17 cellular contexts compared by ENCODE assay signal in genomic region chr18:41576643-41577042, GRCh38.
DNase-seq lines count a peak whose midpoint lies in the region; ATAC-seq, FAIRE-seq and TF ChIP-seq lines count a peak whose summit lies in the region.
"Had no signal": no experiment of that assay in that cellular context is flagged by ENCODE, and none has a peak within 500 bp of the region (broad histone marks: within the 10 kb centered on the region; RNA-seq: fewer than 3 reads in every experiment).

No MANE protein-coding gene starts in this region.

- DNase-seq in HEK293T (ENCODE audit: extremely low spot score) (peak; percentile 5), NCI-H2227 treated with DMSO at 0.1 percent for 48 hours (lab: John Stamatoyannopoulos, UW) (peak; percentile 41), iPS-NIHi11 (ENCODE audit: low spot score) (peak; percentile 11), T-helper 9 cell (no peak), H54 (ENCODE audit: insufficient read length, low spot score) (no peak), HUDEP-2 (lab: John Stamatoyannopoulos, UW; ENCODE audit: unreplicated experiment in 76 of 76) (no peak)
- DNase-seq: DMS 273 treated with DMSO at 0.1 percent for 48 hours, IMR-90, NCI-H1417 treated with DMSO at 0.1 percent for 48 hours, NCI-H1930, NCI-H2171, NCI-H446 treated with DMSO at 0.1 percent for 48 hours, NCI-H774, RPMI8226, SHP77 treated with DMSO at 0.1 percent for 48 hours, SK-N-SH had no signal

- CTCF ChIA-PET in HEK293T (lab: Yijun Ruan, JAX), result no interaction called here

- POLR2A ChIA-PET in HEK293T (lab: Yijun Ruan, JAX), result no interaction called here

- TF ChIP-seq POLR2A in H54 (IDR thresholded peaks at IDR 0.05; ENCODE audit: low read depth, low read length), result no peak

- ATAC-seq in HG03521 (IDR thresholded peaks at IDR 0.05; ENCODE audit: unreplicated experiment), result no peak

- FAIRE-seq in H54 (lab: Jason Lieb, UNC), result no peak

TF ChIP-seq in HEK293T, 16 proteins besides CTCF, POLR2A, EP300 and RAD21:
- TF ChIP-seq PKNOX1 (IDR thresholded peaks at IDR 0.05) (peak; percentile 30; the same call in 1 of the 2 replicates), FOXK2 (IDR thresholded peaks at IDR 0.05) (no peak), ELF4 (IDR thresholded peaks at IDR 0.05) (no peak), CTBP1 (IDR thresholded peaks at IDR 0.05; ENCODE audit: borderline replicate concordance) (no peak), SP1 (IDR thresholded peaks at IDR 0.05) (no peak), FOXA1 (IDR thresholded peaks at IDR 0.05) (no peak)

Comparison
In these comparisons a context has a peak if more than half of its experiments do, and no peak if none do; other contexts are left out.
1. DNase-seq: peak in HEK293T (single experiment), NCI-H2227 treated with DMSO at 0.1 percent for 48 hours (single experiment) and iPS-NIHi11 (single experiment); none in T-helper 9 cell (single experiment), H54 (single experiment) and HUDEP-2 (0 of 76).